Comparison of ENCODE assay signal across 31 cellular contexts in genomic region chr16:5016967-5017677, GRCh38. TPM values are rescaled to one million over a fixed set of nuclear protein-coding genes. Genes with fewer than 3 reads are reported as not detected.
"Had no signal": no experiment of that assay in that cellular context is flagged by ENCODE, and none has a peak within 500 bp of the region (broad histone marks: within the 10 kb centered on the region; RNA-seq: fewer than 3 reads in every experiment).

No MANE protein-coding gene starts in this region.

- DNase-seq: activated B cell treated with CpG ODN at 0.5 μM for 24 hours; activated CD4-positive, alpha-beta T cell treated with anti-CD3 and anti-CD28 coated beads for 36 hours; activated CD4-positive, alpha-beta T cell treated with anti-CD3 and anti-CD28 coated beads, Interleukin-2, amount 50 U/mL, for 4 hours; activated CD8-positive, alpha-beta memory T cell treated with anti-CD3 and anti-CD28 coated beads for 24 hours; activated CD8-positive, alpha-beta memory T cell treated with anti-CD3 and anti-CD28 coated beads, Interleukin-2, amount 50 U/mL, for 4 hours; activated naive CD4-positive, alpha-beta T cell; activated T-cell treated with anti-CD3 and anti-CD28 coated beads, Interleukin-2, amount 50 U/mL, for 24 hours; adrenal gland; cerebellar nuclear complex; cortex of kidney; effector CD4-positive, alpha-beta T cell; kidney; mesenchymal stem cell; mucosa of descending colon; nephron progenitor cell; right lobe of liver; stimulated activated CD4-positive, alpha-beta T cell treated with anti-CD3 and anti-CD28 coated beads, Interleukin-1b, Interleukin-23, amount 100 ng/mL, for 48 hours; T-helper 9 cell; trophoblast cell had no signal

- H3K9me3 ChIP-seq: adrenal gland, breast epithelium, mucosa of descending colon, right lobe of liver, suprapubic skin had no signal

- H3K4me3 Mint-ChIP-seq: activated B cell treated with CpG ODN at 0.5 μM for 24 hours; activated CD4-positive, alpha-beta T cell treated with anti-CD3 and anti-CD28 coated beads for 36 hours; activated naive CD8-positive, alpha-beta T cell; activated T-cell treated with anti-CD3 and anti-CD28 coated beads, Interleukin-2, amount 50 U/mL, for 24 hours; nephron progenitor cell; stimulated activated naive CD8-positive, alpha-beta T cell treated with anti-CD3 and anti-CD28 coated beads, Interleukin-15, Interleukin-2, amounts not matched to agents 100 ng/mL and 50 ng/mL, for 24 hours had no signal

- FAIRE-seq: astrocyte, endometrium, kidney had no signal

- H3K27me3 Mint-ChIP-seq: activated B cell treated with CpG ODN at 0.5 μM for 24 hours; activated CD4-positive, alpha-beta T cell treated with anti-CD3 and anti-CD28 coated beads for 36 hours; stimulated activated naive CD8-positive, alpha-beta T cell treated with anti-CD3 and anti-CD28 coated beads, Interleukin-15, Interleukin-2, amounts not matched to agents 100 ng/mL and 50 ng/mL, for 24 hours had no signal

- H3K36me3 ChIP-seq: adrenal gland, breast epithelium, right lobe of liver, suprapubic skin had no signal

- H3K9me3 Mint-ChIP-seq: activated B cell treated with CpG ODN at 0.5 μM for 24 hours; activated T-cell treated with anti-CD3 and anti-CD28 coated beads, Interleukin-2, amount 50 U/mL, for 24 hours; activated T-helper 2 cell treated with anti-CD3 and anti-CD28 coated beads, Interferon-gamma antibody, Interleukin-2, Interleukin-4, amounts not matched to agents 10 μg/mL and 5 μg/mL and 100 μg/mL, durations not matched to agents 14 hours and 24 hours and 36 hours; nephron progenitor cell; stimulated activated naive CD8-positive, alpha-beta T cell treated with anti-CD3 and anti-CD28 coated beads, Interleukin-15, Interleukin-2, amounts not matched to agents 100 ng/mL and 50 ng/mL, for 24 hours had no signal

- H3K27ac Mint-ChIP-seq: activated B cell treated with CpG ODN at 0.5 μM for 24 hours; activated CD4-positive, alpha-beta T cell treated with anti-CD3 and anti-CD28 coated beads for 36 hours; activated naive CD8-positive, alpha-beta T cell; activated T-cell treated with anti-CD3 and anti-CD28 coated beads, Interleukin-2, amount 50 U/mL, for 24 hours; activated T-helper 2 cell treated with anti-CD3 and anti-CD28 coated beads, Interferon-gamma antibody, Interleukin-2, Interleukin-4, amounts not matched to agents 10 μg/mL and 5 μg/mL and 100 μg/mL, durations not matched to agents 14 hours and 24 hours and 36 hours; nephron progenitor cell; stimulated activated naive CD8-positive, alpha-beta T cell treated with anti-CD3 and anti-CD28 coated beads, Interleukin-15, Interleukin-2, amounts not matched to agents 100 ng/mL and 50 ng/mL, for 24 hours had no signal

- H3K4me1 Mint-ChIP-seq: activated B cell treated with CpG ODN at 0.5 μM for 24 hours; activated CD4-positive, alpha-beta T cell treated with anti-CD3 and anti-CD28 coated beads for 36 hours had no signal

- H3K27ac ChIP-seq: adrenal gland, breast epithelium, right lobe of liver, skin epidermis, suprapubic skin had no signal

- H3K27me3 ChIP-seq: adrenal gland, breast epithelium, right lobe of liver, suprapubic skin had no signal

- H3K36me3 Mint-ChIP-seq: activated naive CD8-positive, alpha-beta T cell had no signal

- H3K4me1 ChIP-seq: adrenal gland, breast epithelium, right lobe of liver, suprapubic skin had no signal

- H3K4me3 ChIP-seq: adrenal gland, breast epithelium, mucosa of descending colon, right lobe of liver, skin epidermis, suprapubic skin had no signal

- ATAC-seq: activated CD4-positive, alpha-beta T cell treated with anti-CD3 and anti-CD28 coated beads for 36 hours; mucosa of descending colon had no signal

RNA-seq across cellular contexts. Expression of gene C16orf89, which starts 48.6 kb away (rescaled TPM):
- total RNA-seq: activated B cell treated with CpG ODN at 0.5 μM for 24 hours; activated CD4-positive, alpha-beta T cell treated with anti-CD3 and anti-CD28 coated beads for 36 hours; activated T-helper 2 cell treated with anti-CD3 and anti-CD28 coated beads, Interferon-gamma antibody, Interleukin-2, Interleukin-4, amounts not matched to agents 10 μg/mL and 5 μg/mL and 100 μg/mL, durations not matched to agents 14 hours and 24 hours and 36 hours; astrocyte; epithelial cell of proximal tubule; fibroblast of villous mesenchyme; right lobe of liver; T-helper 1 cell treated with Interleukin-12 subunit alpha and Interleukin-12 subunit beta and Interleukin-4 antibody, amounts not matched to agents 30 ng/mL and 1 ng/mL, for 36 hours had no signal

RNA-seq across cellular contexts. Expression of gene SEC14L5, which starts 59.0 kb away (rescaled TPM):
- total RNA-seq: activated B cell treated with CpG ODN at 0.5 μM for 24 hours; activated T-helper 2 cell treated with anti-CD3 and anti-CD28 coated beads, Interferon-gamma antibody, Interleukin-2, Interleukin-4, amounts not matched to agents 10 μg/mL and 5 μg/mL and 100 μg/mL, durations not matched to agents 14 hours and 24 hours and 36 hours; glomerular endothelial cell; T-helper 1 cell treated with Interleukin-12 subunit alpha and Interleukin-12 subunit beta and Interleukin-4 antibody, amounts not matched to agents 30 ng/mL and 1 ng/mL, for 36 hours had no signal
